Comparison of ENCODE assay signal across 21 cellular contexts in genomic region chr2:7525746-7526145, GRCh38.
"Had no signal": no experiment of that assay in that cellular context is flagged by ENCODE, and none has a peak within 500 bp of the region (broad histone marks: within the 10 kb centered on the region; RNA-seq: fewer than 3 reads in every experiment).

No MANE protein-coding gene starts in this region.

- H3K27me3 Mint-ChIP-seq: naive thymus-derived CD8-positive, alpha-beta T cell had no signal

- DNase-seq: activated gamma-delta T cell treated with Interleukin-2 at 50 U/mL for 16 hours; activated T-cell treated with anti-CD3 and anti-CD28 coated beads for 4 hours; cerebellar nuclear complex; effector CD8-positive, alpha-beta T cell; esophagus squamous epithelium; glutamatergic neuron; hypothalamus; left ventricle myocardium inferior; naive thymus-derived CD8-positive, alpha-beta T cell; nucleus accumbens; stimulated activated CD4-positive, alpha-beta T cell treated with anti-CD3 and anti-CD28 coated beads, Interleukin-15, amount 100 ng/mL, for 24 hours; stimulated activated CD4-positive, alpha-beta T cell treated with anti-CD3 and anti-CD28 coated beads, Interleukin-4, amount 100 ng/mL, for 1 hour; stimulated activated naive CD4-positive, alpha-beta T cell; trophoblast cell; WERI-Rb-1 had no signal

- H3K27ac Mint-ChIP-seq: memory B cell had no signal

- H3K36me3 ChIP-seq: ascending aorta, breast epithelium, esophagus squamous epithelium, left ventricle myocardium inferior, right atrium auricular region, suprapubic skin, WERI-Rb-1 had no signal

- H3K4me1 Mint-ChIP-seq: memory B cell had no signal

- H3K9me3 ChIP-seq: ascending aorta had no signal

- H3K36me3 Mint-ChIP-seq: memory B cell had no signal

- H3K4me1 ChIP-seq: ascending aorta, breast epithelium, esophagus squamous epithelium, left ventricle myocardium inferior, right atrium auricular region, suprapubic skin had no signal

- H3K27ac ChIP-seq: ascending aorta, breast epithelium, esophagus squamous epithelium, left ventricle myocardium inferior, right atrium auricular region, skin epidermis, suprapubic skin, WERI-Rb-1 had no signal

- H3K4me3 ChIP-seq: ascending aorta, breast epithelium, esophagus squamous epithelium, left ventricle myocardium inferior, right atrium auricular region, skin epidermis, suprapubic skin had no signal

- H3K27me3 ChIP-seq: ascending aorta, breast epithelium, esophagus squamous epithelium, right atrium auricular region, suprapubic skin had no signal

- H3K4me3 Mint-ChIP-seq: memory B cell had no signal
